Comparison of ENCODE assay signal across 14 cellular contexts in the genomic region with DNA sequence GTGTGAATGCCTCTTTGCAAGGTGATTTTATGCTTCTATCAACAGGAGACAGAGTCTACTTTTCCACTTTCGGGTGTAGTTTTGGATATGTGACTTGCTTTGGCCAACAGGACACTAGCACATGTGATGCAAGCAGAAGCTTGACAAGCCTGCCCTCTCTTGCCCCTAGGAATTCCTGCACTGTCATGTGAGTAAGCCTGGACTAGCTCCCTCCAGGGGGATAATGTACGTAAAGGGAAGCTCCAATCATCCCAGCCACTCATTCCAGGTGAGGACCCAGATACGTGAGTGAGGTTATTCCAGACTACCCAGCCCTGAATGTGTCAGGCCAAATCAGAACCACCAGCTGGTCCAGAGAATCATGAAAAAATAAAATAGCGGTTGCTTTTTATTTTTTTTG. TPM values are rescaled to one million over a fixed set of nuclear protein-coding genes. Genes with fewer than 3 reads are reported as not detected.
DNase-seq lines count a peak whose midpoint lies in the region; ATAC-seq, FAIRE-seq and TF ChIP-seq lines count a peak whose summit lies in the region.
"Had no signal": no experiment of that assay in that cellular context is flagged by ENCODE, and none has a peak within 500 bp of the region (broad histone marks: within the 10 kb centered on the region; RNA-seq: fewer than 3 reads in every experiment).

No MANE protein-coding gene starts in this region.

- 68% methylated on average over 4 of the region's 4 CpGs; no CpG with 5 or more reads in 1 of the 2 experiments for WGBS in H1 (ENCODE audit: extremely low coverage in 1 of 2, insufficient coverage in 1 of 2, insufficient read length in 1 of 2, insufficient replicate concordance in 2 of 2, low coverage in 1 of 2, low lambda C conversion rate in 2 of 2, missing lambda C conversion rate in 1 of 2), 2 experiments

- no peak overlapping the region for H3K56ac ChIP-seq in H1 (replicated peaks; ENCODE audit: insufficient read length, low read depth, low read length)

- H3K27me3 ChIP-seq in HUES48 (ENCODE audit: control insufficient read depth, insufficient read depth, low read length) (no peaks in the 10 kb centered on the region), H1 (replicated peaks in 1 of 4; ENCODE audit: control insufficient read depth in 3 of 4, extremely low read depth in 1 of 4, insufficient read depth in 3 of 4, low read length in 3 of 4) (no peaks in the 10 kb centered on the region), osteoblast (ENCODE audit: insufficient read depth, low read length) (no peaks in the 10 kb centered on the region)

- no peak for TF ChIP-seq EP300 in H1 (IDR thresholded peaks at IDR 0.05; ENCODE audit: borderline replicate concordance in 1 of 2, low read depth in 2 of 2, low read length in 2 of 2)

- H3K9me3 Mint-ChIP-seq in nephron progenitor cell: peaks cover 20% of the 10 kb centered on the region

- no peak overlapping the region for H2BK15ac ChIP-seq in H1 (ENCODE audit: low read length)

- H3K14ac ChIP-seq in H1 (ENCODE audit: insufficient read length): no peak overlapping the region

- H3K4me3 ChIP-seq in HUES48 (ENCODE audit: low read depth, low read length) (no peak overlapping the region), H1 (ENCODE audit: extremely low read depth in 1 of 4, insufficient read depth in 2 of 4, low read depth in 3 of 4, low read length in 4 of 4) (no peak overlapping the region), osteoblast (ENCODE audit: insufficient read depth, low read length) (no peak overlapping the region)
- H3K4me3 ChIP-seq: thoracic aorta had no signal

- no peak overlapping the region for H3K18ac ChIP-seq in H1 (ENCODE audit: extremely low read depth, low read length)

- H3K9me3 ChIP-seq in HUES48 (ENCODE audit: control insufficient read depth, insufficient read depth, low read length) (0 out of 2 replicates have a peak, but pooled peaks cover 2% of the 10 kb centered on the region), H1 (ENCODE audit: insufficient read depth in 2 of 2, low read depth in 1 of 2, low read length in 1 of 2) (peaks cover 0 to 3% of the 10 kb centered on the region in 2 experiments; a peak in 2 of 4 replicates), osteoblast (ENCODE audit: low read depth, low read length) (no peaks in the 10 kb centered on the region)
- H3K9me3 ChIP-seq: thoracic aorta had no signal

- H3K27me3 Mint-ChIP-seq in nephron progenitor cell (ENCODE audit: low read depth, poor library complexity): no peaks in the 10 kb centered on the region

- H2AK5ac ChIP-seq in H1 (ENCODE audit: low read depth, low read length): no peak overlapping the region; the same call in 1 of the 2 replicates

- no peak overlapping the region for H4K91ac ChIP-seq in H1 (replicated peaks; ENCODE audit: insufficient read length, low read length)

- peaks cover 16% of the 10 kb centered on the region for H3K4me1 Mint-ChIP-seq in nephron progenitor cell

- no peak for TF ChIP-seq POLR2A in H1 (IDR thresholded peaks at IDR 0.05; ENCODE audit: control extremely low read depth in 1 of 2, low read depth in 2 of 2, low read length in 2 of 2)

- H4K20me1 ChIP-seq in H1 (replicated peaks in 1 of 2; ENCODE audit: control insufficient read depth in 1 of 2, insufficient read depth in 2 of 2, low read length in 2 of 2) (no peaks in the 10 kb centered on the region), osteoblast (ENCODE audit: insufficient read depth, low read length) (no peaks in the 10 kb centered on the region)

- ATAC-seq in GM19397 (IDR thresholded peaks at IDR 0.05; ENCODE audit: unreplicated experiment): no peak
- ATAC-seq: HCT116 had no signal

- H4K5ac ChIP-seq in H1 (ENCODE audit: insufficient read length, low read depth, low read length): no peak overlapping the region

- no peaks in the 10 kb centered on the region for H3K23me2 ChIP-seq in H1 (ENCODE audit: low read depth, low read length)

- H3K79me2 ChIP-seq in H1 (ENCODE audit: control insufficient read depth in 1 of 2, insufficient read depth in 2 of 2, low read length in 2 of 2) (peaks cover 0 to 6% of the 10 kb centered on the region in 2 experiments; a peak in 3 of 4 replicates), osteoblast (ENCODE audit: insufficient read depth, low read length) (no peaks in the 10 kb centered on the region)

- H2BK120ac ChIP-seq in H1 (replicated peaks; ENCODE audit: low read depth, low read length): no peak overlapping the region

- no peaks in the 10 kb centered on the region for H3K4me1 ChIP-seq in HUES48 (ENCODE audit: control insufficient read depth, insufficient read depth, low read length)
- no peaks in the 10 kb centered on the region; a peak in 1 of 7 replicates for H3K4me1 ChIP-seq in H1 (replicated peaks in 1 of 4; ENCODE audit: control insufficient read depth in 3 of 4, insufficient read depth in 4 of 4, low read length in 3 of 4)
- H3K4me1 ChIP-seq in osteoblast (ENCODE audit: insufficient read depth, low read length): no peaks in the 10 kb centered on the region

- H4K8ac ChIP-seq in H1 (ENCODE audit: extremely low read depth, insufficient read depth, low read length): no peak overlapping the region

- CTCF ChIA-PET in H1 (lab: Charles Lee; ENCODE audit: partially characterized antibody): interaction anchor here (0.6 to 2.0 kb wide), 12 partner anchors 10 to 56 kb away, joined by 3 to 9 read pairs (median 4); no protein-coding TSS in a partner anchor

- H3K4me3 Mint-ChIP-seq in nephron progenitor cell: no peak overlapping the region
- H3K4me3 Mint-ChIP-seq: T-helper 1 cell treated with Interleukin-12 subunit alpha and Interleukin-12 subunit beta and Interleukin-4 antibody, amounts not matched to agents 30 μg/mL and 1 μg/mL, for 36 hours had no signal

- no peak for FAIRE-seq in H1 (lab: Jason Lieb, UNC)

- H2AFZ ChIP-seq in H1 (ENCODE audit: low read length) (no peak overlapping the region), osteoblast (ENCODE audit: low read length) (no peak overlapping the region)

- H2BK5ac ChIP-seq in H1 (ENCODE audit: low read depth, low read length): 0 out of 2 replicates have a peak overlapping the region, but pooled peaks have one; percentile 29

- no peaks in the 10 kb centered on the region; the same call in 1 of the 2 replicates for H3K79me1 ChIP-seq in H1 (ENCODE audit: low read depth, low read length)

- H2BK12ac ChIP-seq in H1 (ENCODE audit: low read depth, low read length): peak overlapping the region; percentile 70; the same call in 1 of the 2 replicates

- POLR2A ChIA-PET in H1 (lab: Charles Lee; ENCODE audit: partially characterized antibody): interaction anchor here (1.0 to 2.2 kb wide), 8 partner anchors 12 to 39 kb away, joined by 3 to 10 read pairs (median 4); partner anchors contain the start of gene BEND3

- peak in 1 of 3 experiments; percentile 22; a peak in 1 of 4 replicates for TF ChIP-seq CTCF in H1 (IDR thresholded peaks at IDR 0.05; ENCODE audit: control extremely low read depth in 1 of 3, insufficient read depth in 1 of 3, low read depth in 1 of 3, low read length in 3 of 3)
- TF ChIP-seq CTCF in nephron progenitor cell (IDR thresholded peaks at IDR 0.05): no peak
- TF ChIP-seq CTCF in osteoblast (IDR thresholded peaks at IDR 0.05; ENCODE audit: extremely low read depth, low read depth, low read length): no peak

- peak overlapping the region; percentile 10 for H3K27ac Mint-ChIP-seq in nephron progenitor cell
- H3K27ac Mint-ChIP-seq: T-helper 1 cell treated with Interleukin-12 subunit alpha and Interleukin-12 subunit beta and Interleukin-4 antibody, amounts not matched to agents 30 μg/mL and 1 μg/mL, for 36 hours had no signal

- no peak for DNase-seq in H1 (ENCODE audit: low read depth in 1 of 2, low spot score in 2 of 2)
- no peak for DNase-seq in nephron progenitor cell
- DNase-seq in osteoblast (ENCODE audit: insufficient read length, low spot score, missing footprints): no peak
- DNase-seq in nucleus accumbens (lab: John Stamatoyannopoulos, UW): no peak
- DNase-seq: activated CD4-positive, alpha-beta T cell treated with anti-CD3 and anti-CD28 coated beads, Interleukin-2, amount 50 U/mL, for 1 hour; activated gamma-delta T cell; C1 segment of cervical spinal cord; GDM1; glutamatergic neuron had no signal

- no peak overlapping the region for H3K4ac ChIP-seq in H1 (replicated peaks; ENCODE audit: insufficient read length, low read depth, low read length)

- no peak overlapping the region for H3K23ac ChIP-seq in H1 (ENCODE audit: insufficient read length)

- H3K36me3 ChIP-seq in HUES48 (ENCODE audit: control insufficient read depth, insufficient read depth, low read length) (peaks cover 65% of the 10 kb centered on the region), H1 (ENCODE audit: control insufficient read depth in 2 of 4, insufficient read depth in 4 of 4, low read length in 3 of 4) (peaks cover 5 to 49% (median 22%) of the 10 kb centered on the region in 4 experiments; a peak in 7 of 8 replicates), osteoblast (ENCODE audit: insufficient read depth, low read length) (no peaks in the 10 kb centered on the region)
- H3K36me3 ChIP-seq: thoracic aorta had no signal

- peak; percentile 12 to 30; a peak in 2 of 4 replicates for TF ChIP-seq RAD21 in H1 (IDR thresholded peaks at IDR 0.05 in 1 of 2, conservative IDR thresholded peaks at IDR 0.05 in 1 of 2; ENCODE audit: low read depth in 2 of 2, low read length in 2 of 2)

- peaks cover 59% of the 10 kb centered on the region for H3K36me3 Mint-ChIP-seq in nephron progenitor cell (ENCODE audit: low read depth)

- H2BK20ac ChIP-seq in H1 (ENCODE audit: low read length): no peak overlapping the region

- H3K9ac ChIP-seq in HUES48 (ENCODE audit: low read depth, low read length) (no peak overlapping the region), H1 (replicated peaks in 1 of 4; ENCODE audit: extremely low read depth in 1 of 4, low read depth in 3 of 4, low read length in 3 of 4) (peak overlapping the region in 1 of 4 experiments; percentile 39; a peak in 1 of 7 replicates)

- H3K4me2 ChIP-seq in H1 (ENCODE audit: insufficient read depth in 1 of 2, low read depth in 2 of 2, low read length in 2 of 2) (no peak overlapping the region), osteoblast (ENCODE audit: insufficient read depth, low read length) (no peak overlapping the region)

- peak overlapping the region; percentile 12 for H3K27ac ChIP-seq in HUES48 (ENCODE audit: low read depth, low read length)
- no peak overlapping the region for H3K27ac ChIP-seq in H1 (ENCODE audit: low read depth, low read length)
- H3K27ac ChIP-seq in osteoblast (ENCODE audit: low read depth, low read length): no peak overlapping the region
- H3K27ac ChIP-seq: thoracic aorta had no signal

RNA-seq across cellular contexts. Expression of gene BEND3, which starts 33.3 kb away (rescaled TPM):
- total RNA-seq in H1 (2021; fragmentation: NEBNext Ultra II Directional; extraction: Animal tissue kit (Norgen Biotek cat#: 25700)): 38.8 and 40.8 TPM in 2 replicates
- polyA plus RNA-seq in H1 (2011; rRNA removed): 25.2 and 26.2 TPM in 2 replicates
- polyA plus RNA-seq in H1 (2011; cell fraction: cytosol; rRNA removed): 21.1 TPM
- 48.4 TPM for polyA plus RNA-seq in H1 (2011; cell fraction: nucleus; rRNA removed)
- polyA plus RNA-seq in H1 (2012, experiment 1 of 2): 22.5 to 25.1 TPM (median 23.6 TPM) in 4 replicates
- 15.4 TPM for polyA plus RNA-seq in H1 (2012, experiment 2 of 2)
- polyA plus RNA-seq in H1 (2013, experiment 1 of 2): 17.8 TPM
- polyA plus RNA-seq in H1 (2013, experiment 2 of 2): 16.3 TPM
- polyA minus RNA-seq in H1 (2011; rRNA and poly(A)+ RNA removed): 42.9 and 43.2 TPM in 2 replicates
- polyA minus RNA-seq in H1 (2011; cell fraction: cytosol; rRNA and poly(A)+ RNA removed): 38.0 TPM
- 31.0 TPM for polyA minus RNA-seq in H1 (2011; cell fraction: nucleus; rRNA and poly(A)+ RNA removed)
- total RNA-seq in osteoblast: 3.2 and 3.6 TPM in 2 replicates

RNA-seq across cellular contexts. Expression of gene MTRES1, which starts 54.0 kb away (rescaled TPM):
- total RNA-seq in H1 (2021; fragmentation: NEBNext Ultra II Directional; extraction: Animal tissue kit (Norgen Biotek cat#: 25700)): 17.2 and 20.3 TPM in 2 replicates
- polyA plus RNA-seq in H1 (2011; rRNA removed): 5.2 and 6.4 TPM in 2 replicates
- 11.9 TPM for polyA plus RNA-seq in H1 (2011; cell fraction: cytosol; rRNA removed)
- 7.7 TPM for polyA plus RNA-seq in H1 (2011; cell fraction: nucleus; rRNA removed)
- 14.3 to 16.8 TPM (median 14.9 TPM) in 4 replicates for polyA plus RNA-seq in H1 (2012, experiment 1 of 2)
- 8.3 TPM for polyA plus RNA-seq in H1 (2012, experiment 2 of 2)
- 26.4 TPM for polyA plus RNA-seq in H1 (2013, experiment 1 of 2)
- polyA plus RNA-seq in H1 (2013, experiment 2 of 2): 27.6 TPM
- 4.1 and 5.4 TPM in 2 replicates for polyA minus RNA-seq in H1 (2011; rRNA and poly(A)+ RNA removed)
- polyA minus RNA-seq in H1 (2011; cell fraction: cytosol; rRNA and poly(A)+ RNA removed): 3.7 TPM
- polyA minus RNA-seq in H1 (2011; cell fraction: nucleus; rRNA and poly(A)+ RNA removed): 9.7 TPM
- total RNA-seq in osteoblast: 12.3 and 14.1 TPM in 2 replicates
